1 cellular context compared by ENCODE assay signal in the genomic region with DNA sequence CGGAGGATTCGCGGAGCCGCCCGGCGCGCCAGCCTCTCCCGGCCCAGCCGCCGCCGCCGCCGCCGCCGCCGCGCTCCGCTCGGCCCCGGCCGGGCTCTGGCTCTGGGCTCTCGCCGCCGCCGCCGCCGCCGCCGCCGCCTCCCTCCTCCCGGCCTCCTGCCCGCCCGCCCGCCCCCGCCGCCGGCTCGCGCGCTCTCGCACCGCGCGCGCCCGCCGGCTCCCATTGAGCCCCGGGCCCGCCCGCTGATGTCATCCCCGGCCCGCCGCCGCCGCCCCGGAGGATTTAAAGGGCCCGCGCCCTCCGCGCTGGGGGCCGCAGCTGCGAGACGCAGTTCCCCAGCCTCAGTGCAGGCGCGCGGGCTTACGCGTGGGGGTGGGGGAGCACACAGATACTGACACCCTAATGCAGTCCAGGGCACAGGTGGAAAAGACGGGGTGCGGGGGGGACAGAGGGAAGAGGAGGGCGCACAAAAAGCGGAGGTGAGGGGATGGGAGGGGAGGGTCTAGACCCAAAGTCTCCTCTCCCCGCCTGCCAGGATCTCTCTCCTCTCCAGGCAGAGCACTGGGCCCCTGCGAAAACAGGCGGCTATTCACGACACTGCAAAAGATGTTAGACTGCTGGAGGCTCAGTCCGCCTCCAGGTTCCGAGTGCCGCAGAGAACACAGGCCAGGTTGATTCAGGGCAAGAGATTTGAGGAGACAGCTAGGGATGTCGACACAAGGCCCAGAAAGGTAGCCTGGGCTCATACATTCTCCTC.
TF ChIP-seq lines count a peak whose summit lies in the region.

CSNK1E (minus strand) TSS at position 197 of the 758 bp plus-strand sequence. CDS start 3,276 bp downstream, outside the sequence.

TF ChIP-seq in WTC11, 78 proteins besides CTCF, POLR2A, EP300 and RAD21 (continued from another document):
- TF ChIP-seq ESRRA (CRISPR knock-in tag; IDR thresholded peaks at IDR 0.05; ENCODE audit: borderline replicate concordance), result no peak
- TF ChIP-seq, protein P1, sequence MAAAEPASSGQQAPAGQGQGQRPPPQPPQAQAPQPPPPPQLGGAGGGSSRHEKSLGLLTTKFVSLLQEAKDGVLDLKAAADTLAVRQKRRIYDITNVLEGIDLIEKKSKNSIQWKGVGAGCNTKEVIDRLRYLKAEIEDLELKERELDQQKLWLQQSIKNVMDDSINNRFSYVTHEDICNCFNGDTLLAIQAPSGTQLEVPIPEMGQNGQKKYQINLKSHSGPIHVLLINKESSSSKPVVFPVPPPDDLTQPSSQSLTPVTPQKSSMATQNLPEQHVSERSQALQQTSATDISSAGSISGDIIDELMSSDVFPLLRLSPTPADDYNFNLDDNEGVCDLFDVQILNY (CRISPR knock-in tag; IDR thresholded peaks at IDR 0.05), result no peak
- TF ChIP-seq IRF1 (CRISPR knock-in tag; IDR thresholded peaks at IDR 0.05), result no peak
- TF ChIP-seq FOXK1 (CRISPR knock-in tag; IDR thresholded peaks at IDR 0.05), result no peak
- TF ChIP-seq ETV6 (CRISPR knock-in tag; IDR thresholded peaks at IDR 0.05), result 0 out of 2 replicates have a peak, but pooled peaks have one; percentile 46
- peak; percentile 40; the same call in 1 of the 2 replicates for TF ChIP-seq FOXP4 (CRISPR knock-in tag; IDR thresholded peaks at IDR 0.05)
- no peak for TF ChIP-seq IRF2 (CRISPR knock-in tag; IDR thresholded peaks at IDR 0.05; ENCODE audit: borderline replicate concordance, low read depth)
